15 cellular contexts compared by ENCODE assay signal in genomic region chrX:120517936-120518335, GRCh38. TPM values are rescaled to one million over a fixed set of nuclear protein-coding genes. Genes with fewer than 3 reads are reported as not detected.
DNase-seq lines count a peak whose midpoint lies in the region; TF ChIP-seq lines count a peak whose summit lies in the region.
"Had no signal": no experiment of that assay in that cellular context is flagged by ENCODE, and none has a peak within 500 bp of the region (broad histone marks: within the 10 kb centered on the region; RNA-seq: fewer than 3 reads in every experiment).

No MANE protein-coding gene starts in this region.

- intact Hi-C loops in esophagus squamous epithelium (cut with DNase I) = no loop called here

- no peak overlapping the region for H4K8ac ChIP-seq in trophoblast cell (ENCODE audit: low read depth, low read length)

- H3K27ac ChIP-seq in trophoblast cell (ENCODE audit: low read depth, low read length) (no peak overlapping the region), esophagus squamous epithelium (no peak overlapping the region)
- H3K27ac ChIP-seq: heart left ventricle, left ventricle myocardium inferior, sigmoid colon had no signal

- no peak overlapping the region for H3K14ac ChIP-seq in trophoblast cell (ENCODE audit: low read length)

- H3K4me1 Mint-ChIP-seq in HFFc6 (ENCODE audit: low read depth) = peaks cover 20% of the 10 kb centered on the region

- no peak overlapping the region for H4K91ac ChIP-seq in trophoblast cell (ENCODE audit: low read depth, low read length)

- H3K9ac ChIP-seq in trophoblast cell (ENCODE audit: low read length) = no peak overlapping the region

- DNase-seq in HFFc6 = peak; percentile 57
- DNase-seq in astrocyte of the hippocampus (ENCODE audit: low read depth, low spot score) = peak; percentile 75
- DNase-seq in foreskin fibroblast = peak; percentile 61 to 79
- DNase-seq in stromal cell of bone marrow (ENCODE audit: low read depth) = peak; percentile 36
- DNase-seq in trophoblast cell = no peak
- no peak for DNase-seq in activated CD4-positive, alpha-beta T cell treated with anti-CD3 and anti-CD28 coated beads, Interleukin-2, amount 50 U/mL, for 1 hour
- DNase-seq in esophagus squamous epithelium (lab: John Stamatoyannopoulos, UW) = no peak
- DNase-seq: activated CD8-positive, alpha-beta memory T cell treated with anti-CD3 and anti-CD28 coated beads, Interleukin-2, amount 50 U/mL, for 4 hours; cortex of kidney; heart left ventricle; left ventricle myocardium inferior; NCI-H2227 treated with DMSO at 0.1 percent for 48 hours; sigmoid colon had no signal

- H3K4me1 ChIP-seq in trophoblast cell (ENCODE audit: control insufficient read depth in 1 of 2, insufficient read depth in 2 of 2, low read length in 2 of 2) (no peaks in the 10 kb centered on the region), esophagus squamous epithelium (no peaks in the 10 kb centered on the region)
- H3K4me1 ChIP-seq: heart left ventricle, left ventricle myocardium inferior, sigmoid colon had no signal

- H3K79me2 ChIP-seq in trophoblast cell (ENCODE audit: control insufficient read depth, insufficient read depth, low read length, poor library complexity) = no peaks in the 10 kb centered on the region

- H3K79me1 ChIP-seq in trophoblast cell (ENCODE audit: low read length) = no peaks in the 10 kb centered on the region

- H2BK12ac ChIP-seq in trophoblast cell (ENCODE audit: low read length) = no peak overlapping the region

- H3K4me3 ChIP-seq in foreskin fibroblast (ENCODE audit: low read depth in 1 of 2, low read length in 2 of 2) (no peak overlapping the region), trophoblast cell (ENCODE audit: low read depth, low read length) (no peak overlapping the region), esophagus squamous epithelium (no peak overlapping the region)
- H3K4me3 ChIP-seq: heart left ventricle, left ventricle myocardium inferior, sigmoid colon had no signal

- peaks cover 31% of the 10 kb centered on the region for H3K36me3 Mint-ChIP-seq in HFFc6 (ENCODE audit: low read depth)
- H3K36me3 Mint-ChIP-seq: natural killer cell treated with Interleukin-12 subunit alpha and Interleukin-12 subunit beta and Interleukin-15 and Interleukin-18, amount 100 ng/mL, for 72 hours had no signal

- no peak overlapping the region for H2BK120ac ChIP-seq in trophoblast cell (ENCODE audit: insufficient read depth, low read length, poor library complexity)

- H3K9me3 ChIP-seq in trophoblast cell (ENCODE audit: insufficient read depth, low read depth, low read length) (no peaks in the 10 kb centered on the region), esophagus squamous epithelium (no peaks in the 10 kb centered on the region)
- H3K9me3 ChIP-seq: left ventricle myocardium inferior, sigmoid colon had no signal

- H2AFZ ChIP-seq in trophoblast cell (ENCODE audit: insufficient read depth, low read length, poor library complexity) = no peak overlapping the region

- H3K27me3 ChIP-seq in trophoblast cell (ENCODE audit: insufficient read depth, low read length) = no peaks in the 10 kb centered on the region
- no peaks in the 10 kb centered on the region for H3K27me3 ChIP-seq in esophagus squamous epithelium
- H3K27me3 ChIP-seq: heart left ventricle, sigmoid colon had no signal

- no CpG with 5 or more reads among the region's 3 CpGs for WGBS in trophoblast cell (ENCODE audit: extremely low coverage, insufficient coverage, insufficient read length)
- 78 to 80% methylated on average over 3 of the region's 3 CpGs for WGBS in esophagus squamous epithelium, 2 donors

- no peak overlapping the region for H2BK5ac ChIP-seq in trophoblast cell (ENCODE audit: low read depth, low read length, poor library complexity)

- H4K12ac ChIP-seq in trophoblast cell (ENCODE audit: low read depth, low read length) = no peak overlapping the region

- no peak overlapping the region for H3K4ac ChIP-seq in trophoblast cell (ENCODE audit: low read depth, low read length)

- H3K36me3 ChIP-seq in trophoblast cell (ENCODE audit: control insufficient read depth in 1 of 2, insufficient read depth in 2 of 2, low read length in 2 of 2) = no peaks in the 10 kb centered on the region
- H3K36me3 ChIP-seq in esophagus squamous epithelium = no peaks in the 10 kb centered on the region
- H3K36me3 ChIP-seq: heart left ventricle, left ventricle myocardium inferior, sigmoid colon had no signal

- H3K27ac Mint-ChIP-seq in HFFc6 = peak overlapping the region; percentile 86
- H3K27ac Mint-ChIP-seq: activated naive CD8-positive, alpha-beta T cell; natural killer cell treated with Interleukin-12 subunit alpha and Interleukin-12 subunit beta and Interleukin-15 and Interleukin-18, amount 100 ng/mL, for 72 hours had no signal

- no peaks in the 10 kb centered on the region for H3K9me3 Mint-ChIP-seq in HFFc6
- H3K9me3 Mint-ChIP-seq: natural killer cell treated with Interleukin-12 subunit alpha and Interleukin-12 subunit beta and Interleukin-15 and Interleukin-18, amount 100 ng/mL, for 72 hours had no signal

- no peak overlapping the region for H2AK5ac ChIP-seq in trophoblast cell (ENCODE audit: low read length)

- H3K18ac ChIP-seq in trophoblast cell (ENCODE audit: low read length) = no peak overlapping the region

- no peak for TF ChIP-seq CTCF in HFFc6 (IDR thresholded peaks at IDR 0.05)
- no peak for TF ChIP-seq CTCF in foreskin fibroblast (IDR thresholded peaks at IDR 0.05; ENCODE audit: low read depth, low read length)
- TF ChIP-seq CTCF in esophagus squamous epithelium (IDR thresholded peaks at IDR 0.05) = no peak

- no peaks in the 10 kb centered on the region; the same call in 1 of the 2 replicates for H3K27me3 Mint-ChIP-seq in HFFc6 (ENCODE audit: insufficient read depth)
- H3K27me3 Mint-ChIP-seq: activated naive CD8-positive, alpha-beta T cell had no signal

- H3K4me3 Mint-ChIP-seq in HFFc6 = peak overlapping the region; percentile 70
- H3K4me3 Mint-ChIP-seq: activated naive CD8-positive, alpha-beta T cell; natural killer cell treated with Interleukin-12 subunit alpha and Interleukin-12 subunit beta and Interleukin-15 and Interleukin-18, amount 100 ng/mL, for 72 hours had no signal

- H3K4me2 ChIP-seq in trophoblast cell (ENCODE audit: low read length) = no peak overlapping the region

- TF ChIP-seq POLR2A in esophagus squamous epithelium (IDR thresholded peaks at IDR 0.05) = no peak

- H3K23ac ChIP-seq in trophoblast cell (ENCODE audit: low read length) = no peak overlapping the region

RNA-seq across cellular contexts. Expression of gene CUL4B, which starts 42.8 kb away (rescaled TPM):
- 100 to 1,000 TPM; 116 to 151 (median 134) TPM for total RNA-seq in HFFc6 (2021; fragmentation: NEBNext Ultra II Directional; extraction: Animal tissue kit (Norgen Biotek cat#: 25700))
- 26.7 and 26.9 TPM in 2 replicates for polyA plus RNA-seq in trophoblast cell (2013)
- 10 to 100 TPM; 24.7 to 44.9 (median 33.6) TPM for total RNA-seq in esophagus squamous epithelium

RNA-seq across cellular contexts. Expression of gene LAMP2, which starts 48.8 kb away (rescaled TPM):
- 100 to 1,000 TPM in 5 of 6 experiments, 10 to 100 TPM in 1; 95.6 to 124 (median 114) TPM for total RNA-seq in HFFc6 (2021; fragmentation: NEBNext Ultra II Directional; extraction: Animal tissue kit (Norgen Biotek cat#: 25700))
- polyA plus RNA-seq in trophoblast cell (2013) = 102 and 105 TPM in 2 replicates
- total RNA-seq in esophagus squamous epithelium = 100 to 1,000 TPM; 112 to 192 (median 117) TPM

Comparison
In these comparisons a context has a peak if more than half of its experiments do, and no peak if none do; other contexts are left out.
1. DNase-seq: peak in HFFc6 (single experiment), astrocyte of the hippocampus (single experiment), foreskin fibroblast (2 of 2) and stromal cell of bone marrow (single experiment); none in trophoblast cell (0 of 2), activated CD4-positive, alpha-beta T cell treated with anti-CD3 and anti-CD28 coated beads, Interleukin-2, amount 50 U/mL, for 1 hour (single experiment) and esophagus squamous epithelium (single experiment).